ENCODE assay signal across 8 cellular contexts in genomic region chr12:67025543-67026114, GRCh38.
DNase-seq lines count a peak whose midpoint lies in the region; ATAC-seq and TF ChIP-seq lines count a peak whose summit lies in the region.

No MANE protein-coding gene starts in this region.

- no peak overlapping the region for H3K27ac Mint-ChIP-seq in activated CD8-positive, alpha-beta T cell treated with anti-CD3 and anti-CD28 coated beads, Interleukin-2, amount 10 ng/mL, durations not matched to agents 7 days and 5 days

- no peaks in the 10 kb centered on the region for H3K4me1 Mint-ChIP-seq in activated CD8-positive, alpha-beta T cell treated with anti-CD3 and anti-CD28 coated beads, Interleukin-2, amount 10 ng/mL, durations not matched to agents 7 days and 5 days (ENCODE audit: low read depth)

- POLR2A ChIA-PET in activated CD8-positive, alpha-beta T cell treated with anti-CD3 and anti-CD28 coated beads, Interleukin-2, amount 10 ng/mL, durations not matched to agents 7 days and 5 days (lab: Charles Lee), result no interaction called here

- H3K4me3 ChIP-seq in GM12875 (ENCODE audit: low read depth, low read length) (no peak overlapping the region), foreskin fibroblast (ENCODE audit: low read depth in 1 of 2, low read length in 2 of 2) (no peak overlapping the region)

- CTCF ChIA-PET in activated CD8-positive, alpha-beta T cell treated with anti-CD3 and anti-CD28 coated beads, Interleukin-2, amount 10 ng/mL, durations not matched to agents 7 days and 5 days (lab: Charles Lee), result interaction anchor here (0.7 to 2.5 kb wide), 9 partner anchors 9 to 217 kb away, joined by 3 to 6 read pairs (median 3); no protein-coding TSS in a partner anchor

- peak; percentile 71 for TF ChIP-seq CTCF in AG09319 (IDR thresholded peaks at IDR 0.05; ENCODE audit: low read depth, low read length)
- peak; percentile 71; the same call in 1 of the 2 replicates for TF ChIP-seq CTCF in GM12875 (IDR thresholded peaks at IDR 0.05; ENCODE audit: borderline replicate concordance, insufficient read depth, low read depth, low read length)
- TF ChIP-seq CTCF in foreskin fibroblast (IDR thresholded peaks at IDR 0.05; ENCODE audit: low read depth, low read length), result peak; percentile 76

- no peak overlapping the region for H3K4me3 Mint-ChIP-seq in activated CD8-positive, alpha-beta T cell treated with anti-CD3 and anti-CD28 coated beads, Interleukin-2, amount 10 ng/mL, durations not matched to agents 7 days and 5 days

- H3K27me3 Mint-ChIP-seq in activated CD8-positive, alpha-beta T cell treated with anti-CD3 and anti-CD28 coated beads, Interleukin-2, amount 10 ng/mL, durations not matched to agents 7 days and 5 days (ENCODE audit: low read depth), result peaks cover 2% of the 10 kb centered on the region

- DNase-seq in AG09319 (ENCODE audit: extremely low read depth, low read depth), result no peak
- peak; percentile 31 for DNase-seq in NCI-H345 treated with DMSO at 0.1 percent for 48 hours (lab: John Stamatoyannopoulos, UW; ENCODE audit: unreplicated experiment)
- DNase-seq in activated CD8-positive, alpha-beta T cell treated with anti-CD3 and anti-CD28 coated beads, Interleukin-2, amount 10 ng/mL, durations not matched to agents 7 days and 5 days, result peak; percentile 55
- DNase-seq in foreskin fibroblast, result peak in 1 of 2 donors; percentile 4
- DNase-seq in stimulated activated CD4-positive, alpha-beta T cell treated with anti-CD3 and anti-CD28 coated beads, Interleukin-2, amount 100 ng/mL, for 48 hours, result peak; percentile 53 to 55
- DNase-seq in occipital lobe (lab: John Stamatoyannopoulos, UW), result no peak

- H3K9me3 Mint-ChIP-seq in activated CD8-positive, alpha-beta T cell treated with anti-CD3 and anti-CD28 coated beads, Interleukin-2, amount 10 ng/mL, durations not matched to agents 7 days and 5 days (ENCODE audit: insufficient read depth), result no peaks in the 10 kb centered on the region

- H3K36me3 Mint-ChIP-seq in activated CD8-positive, alpha-beta T cell treated with anti-CD3 and anti-CD28 coated beads, Interleukin-2, amount 10 ng/mL, durations not matched to agents 7 days and 5 days (ENCODE audit: low read depth), result no peaks in the 10 kb centered on the region

- peak; percentile 70 for ATAC-seq in HG02970 (IDR thresholded peaks at IDR 0.05; ENCODE audit: low FRiP score, unreplicated experiment)
- ATAC-seq in activated CD8-positive, alpha-beta T cell treated with anti-CD3 and anti-CD28 coated beads, Interleukin-2, amount 10 ng/mL, durations not matched to agents 7 days and 5 days, result peak; percentile 72

Comparison
In these comparisons a context has a peak if more than half of its experiments do, and no peak if none do; other contexts are left out.
1. DNase-seq: peak in NCI-H345 treated with DMSO at 0.1 percent for 48 hours (single experiment), activated CD8-positive, alpha-beta T cell treated with anti-CD3 and anti-CD28 coated beads, Interleukin-2, amount 10 ng/mL, durations not matched to agents 7 days and 5 days (single experiment) and stimulated activated CD4-positive, alpha-beta T cell treated with anti-CD3 and anti-CD28 coated beads, Interleukin-2, amount 100 ng/mL, for 48 hours (2 of 2); none in AG09319 (single experiment) and occipital lobe (single experiment).
2. Peak in every context shown above with its lines, with median percentiles within 50 percentile points of each other: CTCF ChIP-seq.